8 cellular contexts compared by ENCODE assay signal in genomic region chr19:12696366-12697335, GRCh38. TPM values are rescaled to one million over a fixed set of nuclear protein-coding genes. Genes with fewer than 3 reads are reported as not detected.
A peak's percentile ranks its signal among the peaks of the same experiment; 100 is the strongest.
DNase-seq lines count a peak whose midpoint lies in the region; ATAC-seq and TF ChIP-seq lines count a peak whose summit lies in the region.

Gene FBXW9 (minus strand): TSS chr19:12696631. CDS start chr19:12696581, 50 bp downstream.

- H3K79me2 ChIP-seq in OCI-LY3 (ENCODE audit: low read length), result no peaks in the 10 kb centered on the region

- peak within 1 kb of the TSS; percentile 91 for H4K5ac ChIP-seq in IMR-90 (ENCODE audit: low read depth, low read length)

- H2BK20ac ChIP-seq in IMR-90 (ENCODE audit: low read depth, low read length), result no peak within 1 kb of the TSS

- BruUV-seq in IMR-90 (replicated peaks; lab: Mats Ljungman, UMichigan), result no TSS peak

- H3K4me2 ChIP-seq in IMR-90 (ENCODE audit: low read depth, low read length) (peak within 1 kb of the TSS; percentile 90), OCI-LY3 (ENCODE audit: low read length) (peak within 1 kb of the TSS; percentile 77)

- TF ChIP-seq RAD21 in IMR-90 (IDR thresholded peaks at IDR 0.05; ENCODE audit: low read length), result no peak

- H3K56ac ChIP-seq in IMR-90 (ENCODE audit: extremely low read depth, insufficient read depth, low read length), result 0 out of 2 replicates have a peak within 1 kb of the TSS, but pooled peaks have one; percentile 42

- dilution Hi-C loops in IMR-90 (cut with HindIII; ENCODE audit: low sequenced_read_pairs, unreplicated experiment), result no loop called here

- H3K14ac ChIP-seq in IMR-90 (replicated peaks; ENCODE audit: low read depth, low read length), result peak within 1 kb of the TSS; percentile 59

- H3K4ac ChIP-seq in IMR-90 (ENCODE audit: low read depth, low read length), result peak within 1 kb of the TSS; percentile 43

- in situ Hi-C loops in IMR-90 (cut with MboI; ENCODE audit: low sequenced_read_pairs), result no loop called here

- H3K36me3 ChIP-seq in IMR-90 (ENCODE audit: control insufficient read depth, insufficient read depth, low read length) (peaks cover 27% of the 10 kb centered on the region), OCI-LY3 (replicated peaks; ENCODE audit: low read depth, low read length) (peaks cover 27% of the 10 kb centered on the region)

- DNase-seq in COLO668 (lab: John Stamatoyannopoulos, UW; ENCODE audit: unreplicated experiment), result peak; percentile 94
- DNase-seq in IMR-90, result peak; percentile 95
- DNase-seq in activated T-cell treated with anti-CD3 and anti-CD28 coated beads for 1 hour (ENCODE audit: low read depth), result peak; percentile 94
- peak; percentile 99 for DNase-seq in epidermal melanocyte (ENCODE audit: insufficient read length, low spot score)
- DNase-seq in middle frontal gyrus (ENCODE audit: extremely low spot score, low spot score), result peak; percentile 92
- DNase-seq in stimulated activated CD8-positive, alpha-beta memory T cell treated with anti-CD3 and anti-CD28 coated beads, Interleukin-15, amount 100 ng/mL, for 48 hours (ENCODE audit: low read depth in 2 of 2), result peak; percentile 93 to 94

- ATAC-seq in GM21390 (IDR thresholded peaks at IDR 0.05; ENCODE audit: unreplicated experiment), result peak; percentile 75
- ATAC-seq in IMR-90 (ENCODE audit: low read depth), result peak; percentile 86

- no peaks in the 10 kb centered on the region for H3K9me3 ChIP-seq in IMR-90 (ENCODE audit: control insufficient read depth, insufficient read depth, low read length)
- H3K9me3 ChIP-seq in OCI-LY3 (ENCODE audit: insufficient read depth, low read length), result no peaks in the 10 kb centered on the region

- H2AK5ac ChIP-seq in IMR-90 (ENCODE audit: low read depth, low read length), result peak within 1 kb of the TSS; percentile 14

- no peaks in the 10 kb centered on the region; the same call in 1 of the 2 replicates for H3K9me1 ChIP-seq in IMR-90 (ENCODE audit: insufficient read depth, low read length)

- H2BK120ac ChIP-seq in IMR-90 (ENCODE audit: low read depth, low read length), result no peak within 1 kb of the TSS

- H4K91ac ChIP-seq in IMR-90 (ENCODE audit: insufficient read depth, low read depth, low read length), result peak within 1 kb of the TSS; percentile 54

- peak within 1 kb of the TSS; percentile 91 to 97 for H4K8ac ChIP-seq in IMR-90 (ENCODE audit: low read depth in 2 of 2, low read length in 2 of 2)

- no peak within 1 kb of the TSS for H2BK15ac ChIP-seq in IMR-90 (ENCODE audit: low read depth, low read length)

- 5% methylated on average over 45 of the region's 59 CpGs; no CpG with 5 or more reads in 1 of the 2 experiments for WGBS in IMR-90 (ENCODE audit: extremely low coverage in 2 of 2, insufficient read length in 1 of 2), 2 experiments

- H2AK9ac ChIP-seq in IMR-90 (replicated peaks; ENCODE audit: low read depth, low read length, poor library complexity), result peak within 1 kb of the TSS; percentile 89

- H3K27me3 ChIP-seq in IMR-90 (ENCODE audit: control insufficient read depth, insufficient read depth, low read length) (no peaks in the 10 kb centered on the region), OCI-LY3 (ENCODE audit: low read depth, low read length) (no peaks in the 10 kb centered on the region)

- 0 out of 2 replicates have a peak within 1 kb of the TSS, but pooled peaks have one; percentile 10 for H3K23ac ChIP-seq in IMR-90 (ENCODE audit: low read depth, low read length)

- POLR2A ChIA-PET in IMR-90 (lab: Charles Lee; ENCODE audit: unreplicated experiment), result interaction anchor here (0.6 kb wide), 1 partner anchor 11 kb away, joined by 6 read pairs; no protein-coding TSS in a partner anchor

- H3K4me1 ChIP-seq in IMR-90 (ENCODE audit: control insufficient read depth, insufficient read depth, low read length) (peaks cover 2% of the 10 kb centered on the region; the same call in 1 of the 2 replicates), OCI-LY3 (ENCODE audit: low read length) (peaks cover 24% of the 10 kb centered on the region)

- peak; percentile 43; the same call in 1 of the 2 replicates for TF ChIP-seq POLR2A in IMR-90 (IDR thresholded peaks at IDR 0.05; ENCODE audit: low read depth, low read length)

- CTCF ChIA-PET in IMR-90 (lab: Yijun Ruan, JAX), result no interaction called here

- H2AFZ ChIP-seq in IMR-90 (replicated peaks; ENCODE audit: low read length, poor library complexity) (peak within 1 kb of the TSS; percentile 93), OCI-LY3 (ENCODE audit: low read depth, low read length) (peak within 1 kb of the TSS; percentile 28; the same call in 1 of the 2 replicates)

- H3K27ac ChIP-seq in IMR-90 (ENCODE audit: insufficient read depth, low read length) (peak within 1 kb of the TSS; percentile 63), OCI-LY3 (ENCODE audit: low read length) (peak within 1 kb of the TSS; percentile 92)

- H2BK5ac ChIP-seq in IMR-90 (ENCODE audit: low read depth, low read length, poor library complexity, severe bottlenecking), result peak within 1 kb of the TSS; percentile 14

- TF ChIP-seq CTCF in IMR-90 (conservative IDR thresholded peaks at IDR 0.05; ENCODE audit: low read depth, low read length) (no peak), OCI-LY3 (IDR thresholded peaks at IDR 0.05; ENCODE audit: low read depth, low read length) (no peak)

- peaks cover 7 to 27% of the 10 kb centered on the region in 2 experiments for H3K79me1 ChIP-seq in IMR-90 (ENCODE audit: low read depth in 1 of 2, low read length in 2 of 2)

- H3K18ac ChIP-seq in IMR-90 (ENCODE audit: low read depth, low read length), result no peak within 1 kb of the TSS

- H3K4me3 ChIP-seq in IMR-90 (ENCODE audit: insufficient read depth, low read depth, low read length) (peak within 1 kb of the TSS; percentile 80), OCI-LY3 (ENCODE audit: low read length) (peak within 1 kb of the TSS; percentile 82)

- peak within 1 kb of the TSS; percentile 72 for H3K9ac ChIP-seq in IMR-90 (ENCODE audit: low read depth, low read length)
- H3K9ac ChIP-seq in OCI-LY3 (ENCODE audit: low read length), result peak within 1 kb of the TSS; percentile 77

- H4K20me1 ChIP-seq in IMR-90 (ENCODE audit: insufficient read depth, low read length) (no peaks in the 10 kb centered on the region; the same call in 1 of the 2 replicates), OCI-LY3 (ENCODE audit: insufficient read depth, low read length) (no peaks in the 10 kb centered on the region)

- intact Hi-C loops in IMR-90 (cut with micrococcal nuclease), result no loop called here

TF ChIP-seq in IMR-90, 13 proteins besides CTCF, POLR2A, EP300 and RAD21:
- TF ChIP-seq RCOR1 (IDR thresholded peaks at IDR 0.05; ENCODE audit: insufficient replicate concordance, low read length) (no peak), MAFK (IDR thresholded peaks at IDR 0.05; ENCODE audit: low read depth, low read length) (no peak), SMC3 (IDR thresholded peaks at IDR 0.05; ENCODE audit: low read depth, low read length) (no peak), USF2 (IDR thresholded peaks at IDR 0.05; ENCODE audit: low read depth, low read length) (peak; percentile 45), MAZ (IDR thresholded peaks at IDR 0.05; ENCODE audit: borderline replicate concordance, low read depth, low read length) (peak; percentile 38; the same call in 1 of the 2 replicates), BHLHE40 (IDR thresholded peaks at IDR 0.05; ENCODE audit: low read depth, low read length) (0 out of 2 replicates have a peak, but pooled peaks have one; percentile 6), CHD1 (IDR thresholded peaks at IDR 0.05; ENCODE audit: low read depth, low read length) (no peak), MXI1 (IDR thresholded peaks at IDR 0.05; ENCODE audit: borderline replicate concordance, low read depth, low read length) (peak; percentile 91), FOS (IDR thresholded peaks at IDR 0.05; ENCODE audit: low read depth, low read length) (no peak), RFX5 (IDR thresholded peaks at IDR 0.05; ENCODE audit: low read depth, low read length) (no peak), NFE2L2 (IDR thresholded peaks at IDR 0.05; ENCODE audit: low read depth, low read length) (no peak), ELK1 (IDR thresholded peaks at IDR 0.05; ENCODE audit: borderline replicate concordance, low read depth, low read length) (0 out of 2 replicates have a peak, but pooled peaks have one; percentile 35), CEBPB (IDR thresholded peaks at IDR 0.05; ENCODE audit: low read depth, low read length) (no peak)

RNA-seq across cellular contexts. Expression of gene FBXW9, which starts in this region (rescaled TPM):
- 8.6 and 9.5 TPM in 2 replicates for total RNA-seq in IMR-90 (2012; rRNA removed)
- polyA plus RNA-seq in IMR-90 (2012; rRNA removed), result 14.2 and 14.4 TPM in 2 replicates
- 8.1 and 16.5 TPM in 2 replicates for polyA plus RNA-seq in IMR-90 (2012; cell fraction: cytosol; rRNA removed)
- 14.0 and 41.0 TPM in 2 replicates for polyA plus RNA-seq in IMR-90 (2012; cell fraction: nucleus; rRNA removed; ENCODE audit: low replicate concordance)

Comparison
In these comparisons a context has a peak if more than half of its experiments do, and no peak if none do; other contexts are left out.
1. Peak in every context shown above with its lines: DNase-seq, ATAC-seq, H3K4me3 ChIP-seq and H3K27ac ChIP-seq.